Comparison of ENCODE assay signal across 28 cellular contexts in genomic region chr20:21665687-21666446, GRCh38. TPM values are rescaled to one million over a fixed set of nuclear protein-coding genes. Genes with fewer than 3 reads are reported as not detected.
"Had no signal": no experiment of that assay in that cellular context is flagged by ENCODE, and none has a peak within 500 bp of the region (broad histone marks: within the 10 kb centered on the region; RNA-seq: fewer than 3 reads in every experiment).

No MANE protein-coding gene starts in this region.

- H3K36me3 ChIP-seq: left ventricle myocardium inferior, pancreas, tibial artery, uterus had no signal

- H3K27ac Mint-ChIP-seq: activated CD4-positive, alpha-beta memory T cell treated with anti-CD3 and anti-CD28 coated beads, Interleukin-2, amount 10 ng/mL, durations not matched to agents 7 days and 5 days; activated naive CD8-positive, alpha-beta T cell treated with anti-CD3 and anti-CD28 coated beads, Interleukin-2, amount 50 U/mL, for 24 hours; activated T-helper 1 cell treated with anti-CD3 and anti-CD28 coated beads, Interleukin-12 subunit alpha, Interleukin-12 subunit beta, Interleukin-2, Interleukin-4 antibody, amounts not matched to agents 30 ng/mL and 10 ng/mL and 1 ng/mL, durations not matched to agents 14 hours and 24 hours and 36 hours; dendritic cell treated with granulocyte-macrophage colony-stimulating factor and Interleukin-4, amounts not matched to agents 40 ng/mL and 50 ng/mL, for 4 days; natural killer cell treated with Interleukin-12 subunit alpha and Interleukin-12 subunit beta and Interleukin-15 and Interleukin-18, amount 100 ng/mL, for 72 hours; stimulated activated naive CD8-positive, alpha-beta T cell treated with anti-CD3 and anti-CD28 coated beads, Interleukin-15, Interleukin-2, amounts not matched to agents 100 ng/mL and 50 ng/mL, for 24 hours; T-helper 17 cell had no signal

- H3K27ac ChIP-seq: body of pancreas, left ventricle myocardium inferior, pancreas, tibial artery, uterus had no signal

- H3K9me3 ChIP-seq: body of pancreas, left ventricle myocardium inferior, pancreas, tibial artery, uterus had no signal

- H3K4me3 Mint-ChIP-seq: activated CD4-positive, alpha-beta memory T cell treated with anti-CD3 and anti-CD28 coated beads, Interleukin-2, amount 10 ng/mL, durations not matched to agents 7 days and 5 days; activated naive CD8-positive, alpha-beta T cell treated with anti-CD3 and anti-CD28 coated beads, Interleukin-2, amount 50 U/mL, for 24 hours; activated T-helper 1 cell treated with anti-CD3 and anti-CD28 coated beads, Interleukin-12 subunit alpha, Interleukin-12 subunit beta, Interleukin-2, Interleukin-4 antibody, amounts not matched to agents 30 ng/mL and 10 ng/mL and 1 ng/mL, durations not matched to agents 14 hours and 24 hours and 36 hours; dendritic cell treated with granulocyte-macrophage colony-stimulating factor and Interleukin-4, amounts not matched to agents 40 ng/mL and 50 ng/mL, for 4 days; natural killer cell treated with Interleukin-12 subunit alpha and Interleukin-12 subunit beta and Interleukin-15 and Interleukin-18, amount 100 ng/mL, for 72 hours; stimulated activated naive CD8-positive, alpha-beta T cell treated with anti-CD3 and anti-CD28 coated beads, Interleukin-15, Interleukin-2, amounts not matched to agents 100 ng/mL and 50 ng/mL, for 24 hours; T-helper 17 cell had no signal

- H3K4me1 ChIP-seq: body of pancreas, left ventricle myocardium inferior, pancreas, tibial artery, uterus had no signal

- ATAC-seq: activated naive CD8-positive, alpha-beta T cell treated with anti-CD3 and anti-CD28 coated beads, Interleukin-2, amount 50 U/mL, for 24 hours; body of pancreas; natural killer cell treated with Interleukin-12 subunit alpha and Interleukin-12 subunit beta and Interleukin-15 and Interleukin-18, amount 100 ng/mL, for 72 hours; pancreas; right cardiac atrium; T-helper 17 cell had no signal

- DNase-seq: activated CD4-positive, alpha-beta memory T cell treated with anti-CD3 and anti-CD28 coated beads, Interleukin-2, amount 10 ng/mL, durations not matched to agents 7 days and 5 days; activated CD4-positive, alpha-beta T cell treated with anti-CD3 and anti-CD28 coated beads for 4 hours; activated CD4-positive, CD25-positive, alpha-beta regulatory T cell; activated gamma-delta T cell; activated naive CD4-positive, alpha-beta T cell treated with anti-CD3 and anti-CD28 coated beads, Interleukin-2, amount 50 U/mL, for 16 hours; activated naive CD8-positive, alpha-beta T cell treated with anti-CD3 and anti-CD28 coated beads, Interleukin-2, amount 50 U/mL, for 24 hours; body of pancreas; caudate nucleus; effector memory CD4-positive, alpha-beta T cell; kidney glomerular epithelial cell; left ventricle myocardium inferior; midbrain; pancreas; right cardiac atrium; stimulated activated CD4-positive, alpha-beta T cell treated with anti-CD3 and anti-CD28 coated beads, Interleukin-4, amount 100 ng/mL, for 4 hours; substantia nigra; SW 1271; T-helper 17 cell; tibial artery; uterus had no signal

- H3K27me3 ChIP-seq: body of pancreas, pancreas, tibial artery, uterus had no signal

- H3K4me3 ChIP-seq: body of pancreas, left ventricle myocardium inferior, pancreas, tibial artery, uterus had no signal

- H3K9me3 Mint-ChIP-seq: activated CD4-positive, alpha-beta memory T cell treated with anti-CD3 and anti-CD28 coated beads, Interleukin-2, amount 10 ng/mL, durations not matched to agents 7 days and 5 days; activated T-helper 1 cell treated with anti-CD3 and anti-CD28 coated beads, Interleukin-12 subunit alpha, Interleukin-12 subunit beta, Interleukin-2, Interleukin-4 antibody, amounts not matched to agents 30 ng/mL and 10 ng/mL and 1 ng/mL, durations not matched to agents 14 hours and 24 hours and 36 hours; dendritic cell treated with granulocyte-macrophage colony-stimulating factor and Interleukin-4, amounts not matched to agents 40 ng/mL and 50 ng/mL, for 4 days; natural killer cell treated with Interleukin-12 subunit alpha and Interleukin-12 subunit beta and Interleukin-15 and Interleukin-18, amount 100 ng/mL, for 72 hours had no signal

- H3K4me1 Mint-ChIP-seq: activated CD4-positive, alpha-beta memory T cell treated with anti-CD3 and anti-CD28 coated beads, Interleukin-2, amount 10 ng/mL, durations not matched to agents 7 days and 5 days; activated naive CD8-positive, alpha-beta T cell treated with anti-CD3 and anti-CD28 coated beads, Interleukin-2, amount 50 U/mL, for 24 hours; T-helper 17 cell had no signal

- H3K36me3 Mint-ChIP-seq: natural killer cell treated with Interleukin-12 subunit alpha and Interleukin-12 subunit beta and Interleukin-15 and Interleukin-18, amount 100 ng/mL, for 72 hours had no signal

- H3K27me3 Mint-ChIP-seq: activated CD4-positive, alpha-beta memory T cell treated with anti-CD3 and anti-CD28 coated beads, Interleukin-2, amount 10 ng/mL, durations not matched to agents 7 days and 5 days; activated naive CD8-positive, alpha-beta T cell treated with anti-CD3 and anti-CD28 coated beads, Interleukin-2, amount 50 U/mL, for 24 hours; dendritic cell treated with granulocyte-macrophage colony-stimulating factor and Interleukin-4, amounts not matched to agents 40 ng/mL and 50 ng/mL, for 4 days; natural killer cell treated with Interleukin-12 subunit alpha and Interleukin-12 subunit beta and Interleukin-15 and Interleukin-18, amount 100 ng/mL, for 72 hours; stimulated activated naive CD8-positive, alpha-beta T cell treated with anti-CD3 and anti-CD28 coated beads, Interleukin-15, Interleukin-2, amounts not matched to agents 100 ng/mL and 50 ng/mL, for 24 hours had no signal

- FAIRE-seq: pancreas had no signal

RNA-seq across cellular contexts. Expression of gene PAX1, which starts 39.6 kb away (rescaled TPM):
- total RNA-seq: activated CD4-positive, alpha-beta memory T cell treated with anti-CD3 and anti-CD28 coated beads, Interleukin-2, amount 10 ng/mL, durations not matched to agents 7 days and 5 days; activated T-helper 1 cell treated with anti-CD3 and anti-CD28 coated beads, Interleukin-12 subunit alpha, Interleukin-12 subunit beta, Interleukin-2, Interleukin-4 antibody, amounts not matched to agents 30 ng/mL and 10 ng/mL and 1 ng/mL, durations not matched to agents 14 hours and 24 hours and 36 hours; body of pancreas; fibroblast of villous mesenchyme; glomerular endothelial cell; left ventricle myocardium inferior; lung microvascular endothelial cell; natural killer cell treated with Interleukin-12 subunit alpha and Interleukin-12 subunit beta and Interleukin-15 and Interleukin-18, amount 100 ng/mL, for 72 hours; pancreas; pulmonary artery endothelial cell; right cardiac atrium; T-helper 17 cell; uterus had no signal
- polyA plus RNA-seq: pancreas, right cardiac atrium had no signal
